ENCODE assay signal across 1 cellular context in the genomic region with DNA sequence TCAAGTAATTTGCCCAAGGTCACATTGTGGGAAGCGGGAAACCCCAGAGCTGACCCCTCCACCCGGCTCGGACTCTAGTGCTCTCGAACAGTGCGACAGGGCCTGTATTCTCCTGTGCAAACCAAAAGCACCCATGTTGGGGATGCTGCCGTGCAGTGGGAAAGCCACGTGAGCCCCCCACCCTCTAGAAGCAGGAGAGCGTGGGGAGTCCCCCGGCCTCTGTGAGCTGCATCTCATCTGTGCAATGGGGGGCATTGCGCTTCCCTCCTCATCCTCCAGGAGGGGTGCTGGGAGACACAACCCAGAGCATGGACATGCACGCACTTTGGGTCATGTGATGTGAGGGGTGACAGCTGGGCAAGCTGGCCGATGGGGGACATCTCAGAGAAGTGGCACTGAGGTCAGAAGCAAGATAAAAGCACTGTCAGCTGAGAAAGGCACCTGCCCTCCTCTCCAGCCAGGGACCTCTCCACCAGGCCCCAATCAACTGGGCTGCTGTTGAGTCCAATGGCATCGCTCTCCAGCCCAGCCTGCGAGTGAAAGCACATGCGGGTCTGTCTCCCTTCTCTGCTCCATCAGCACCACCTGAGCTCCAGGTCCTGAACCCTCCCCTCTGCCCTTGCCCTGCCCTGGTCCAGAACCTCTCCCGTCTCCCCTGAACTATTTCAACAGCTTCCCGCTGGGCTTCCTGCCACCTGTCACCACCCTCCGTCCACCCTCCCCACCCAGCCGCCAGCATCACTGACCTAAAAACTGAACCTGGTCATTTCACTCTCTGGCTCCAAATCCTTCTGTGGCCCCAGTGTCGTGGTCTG.
TF ChIP-seq lines count a peak whose summit lies in the region.

No MANE protein-coding gene starts in this region.

TF ChIP-seq in IMR-90, 13 proteins besides CTCF, POLR2A, EP300 and RAD21 (continued from another document):
- TF ChIP-seq, protein P1, sequence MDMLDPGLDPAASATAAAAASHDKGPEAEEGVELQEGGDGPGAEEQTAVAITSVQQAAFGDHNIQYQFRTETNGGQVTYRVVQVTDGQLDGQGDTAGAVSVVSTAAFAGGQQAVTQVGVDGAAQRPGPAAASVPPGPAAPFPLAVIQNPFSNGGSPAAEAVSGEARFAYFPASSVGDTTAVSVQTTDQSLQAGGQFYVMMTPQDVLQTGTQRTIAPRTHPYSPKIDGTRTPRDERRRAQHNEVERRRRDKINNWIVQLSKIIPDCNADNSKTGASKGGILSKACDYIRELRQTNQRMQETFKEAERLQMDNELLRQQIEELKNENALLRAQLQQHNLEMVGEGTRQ (IDR thresholded peaks at IDR 0.05; ENCODE audit: low read depth, low read length), result no peak
- TF ChIP-seq MAZ (IDR thresholded peaks at IDR 0.05; ENCODE audit: borderline replicate concordance, low read depth, low read length) (no peak), NFE2L2 (IDR thresholded peaks at IDR 0.05; ENCODE audit: low read depth, low read length) (no peak), FOS (IDR thresholded peaks at IDR 0.05; ENCODE audit: low read depth, low read length) (no peak), CEBPB (IDR thresholded peaks at IDR 0.05; ENCODE audit: low read depth, low read length) (no peak), MAFK (IDR thresholded peaks at IDR 0.05; ENCODE audit: low read depth, low read length) (no peak), RCOR1 (IDR thresholded peaks at IDR 0.05; ENCODE audit: insufficient replicate concordance, low read length) (no peak), MXI1 (IDR thresholded peaks at IDR 0.05; ENCODE audit: borderline replicate concordance, low read depth, low read length) (no peak), RFX5 (IDR thresholded peaks at IDR 0.05; ENCODE audit: low read depth, low read length) (no peak), BHLHE40 (IDR thresholded peaks at IDR 0.05; ENCODE audit: low read depth, low read length) (no peak)
- TF ChIP-seq, protein P2, sequence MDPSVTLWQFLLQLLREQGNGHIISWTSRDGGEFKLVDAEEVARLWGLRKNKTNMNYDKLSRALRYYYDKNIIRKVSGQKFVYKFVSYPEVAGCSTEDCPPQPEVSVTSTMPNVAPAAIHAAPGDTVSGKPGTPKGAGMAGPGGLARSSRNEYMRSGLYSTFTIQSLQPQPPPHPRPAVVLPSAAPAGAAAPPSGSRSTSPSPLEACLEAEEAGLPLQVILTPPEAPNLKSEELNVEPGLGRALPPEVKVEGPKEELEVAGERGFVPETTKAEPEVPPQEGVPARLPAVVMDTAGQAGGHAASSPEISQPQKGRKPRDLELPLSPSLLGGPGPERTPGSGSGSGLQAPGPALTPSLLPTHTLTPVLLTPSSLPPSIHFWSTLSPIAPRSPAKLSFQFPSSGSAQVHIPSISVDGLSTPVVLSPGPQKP (IDR thresholded peaks at IDR 0.05; ENCODE audit: borderline replicate concordance, low read depth, low read length), result no peak
